ENCODE assay signal across 35 cellular contexts in genomic region chr20:48262396-48262795, GRCh38.
"Had no signal": no experiment of that assay in that cellular context is flagged by ENCODE, and none has a peak within 500 bp of the region (broad histone marks: within the 10 kb centered on the region; RNA-seq: fewer than 3 reads in every experiment).

No MANE protein-coding gene starts in this region.

- H3K36me3 Mint-ChIP-seq: activated CD4-positive, alpha-beta memory T cell treated with anti-CD3 and anti-CD28 coated beads for 36 hours; activated CD8-positive, alpha-beta memory T cell treated with anti-CD3 and anti-CD28 coated beads, Interleukin-2, amount 10 ng/mL, durations not matched to agents 7 days and 5 days; activated naive CD4-positive, alpha-beta T cell treated with anti-CD3 and anti-CD28 coated beads, Interleukin-2, amount 10 ng/mL, durations not matched to agents 7 days and 5 days; activated naive CD4-positive, alpha-beta T cell treated with anti-CD3 and anti-CD28 coated beads, Interleukin-2, amount 50 U/mL, for 72 hours; activated naive CD8-positive, alpha-beta T cell treated with anti-CD3 and anti-CD28 coated beads, Interleukin-2, amount 10 ng/mL, durations not matched to agents 7 days and 5 days; brain had no signal

- H3K4me3 Mint-ChIP-seq: activated B cell treated with CpG ODN at 0.5 μM for 24 hours; activated CD4-positive, alpha-beta memory T cell treated with anti-CD3 and anti-CD28 coated beads for 36 hours; activated CD4-positive, alpha-beta T cell treated with anti-CD3 and anti-CD28 coated beads for 36 hours; activated CD4-positive, alpha-beta T cell treated with anti-CD3 and anti-CD28 coated beads, Interleukin-2, amount 10 ng/mL, durations not matched to agents 24 days and 14 days; activated CD8-positive, alpha-beta memory T cell treated with anti-CD3 and anti-CD28 coated beads, Interleukin-2, amount 10 ng/mL, durations not matched to agents 7 days and 5 days; activated CD8-positive, alpha-beta T cell treated with anti-CD3 and anti-CD28 coated beads, Interleukin-2, amount 10 ng/mL, durations not matched to agents 7 days and 5 days; activated naive CD4-positive, alpha-beta T cell treated with anti-CD3 and anti-CD28 coated beads, Interleukin-2, amount 10 ng/mL, durations not matched to agents 7 days and 5 days; activated naive CD8-positive, alpha-beta T cell treated with anti-CD3 and anti-CD28 coated beads, Interleukin-2, amount 10 ng/mL, durations not matched to agents 7 days and 5 days; activated T-cell treated with anti-CD3 and anti-CD28 coated beads, Interleukin-2, amount 50 U/mL, for 72 hours; brain; dendritic cell treated with granulocyte-macrophage colony-stimulating factor and Interleukin-4, amounts not matched to agents 40 ng/mL and 50 ng/mL, for 4 days; T-helper 17 cell; T-helper 2 cell treated with Interferon-gamma antibody and Interleukin-4, amounts not matched to agents 5 μg/mL and 100 μg/mL, for 36 hours had no signal

- H3K27me3 Mint-ChIP-seq: activated CD4-positive, alpha-beta T cell treated with anti-CD3 and anti-CD28 coated beads for 36 hours; activated naive CD4-positive, alpha-beta T cell treated with anti-CD3 and anti-CD28 coated beads, Interleukin-2, amount 10 ng/mL, durations not matched to agents 7 days and 5 days had no signal

- H3K27ac Mint-ChIP-seq: activated B cell treated with CpG ODN at 0.5 μM for 24 hours; activated CD4-positive, alpha-beta memory T cell treated with anti-CD3 and anti-CD28 coated beads for 36 hours; activated CD4-positive, alpha-beta T cell treated with anti-CD3 and anti-CD28 coated beads for 36 hours; activated CD4-positive, alpha-beta T cell treated with anti-CD3 and anti-CD28 coated beads, Interleukin-2, amount 10 ng/mL, durations not matched to agents 24 days and 14 days; activated CD8-positive, alpha-beta memory T cell treated with anti-CD3 and anti-CD28 coated beads, Interleukin-2, amount 10 ng/mL, durations not matched to agents 7 days and 5 days; activated CD8-positive, alpha-beta T cell treated with anti-CD3 and anti-CD28 coated beads, Interleukin-2, amount 10 ng/mL, durations not matched to agents 7 days and 5 days; activated naive CD4-positive, alpha-beta T cell treated with anti-CD3 and anti-CD28 coated beads, Interleukin-2, amount 10 ng/mL, durations not matched to agents 7 days and 5 days; activated naive CD4-positive, alpha-beta T cell treated with anti-CD3 and anti-CD28 coated beads, Interleukin-2, amount 50 U/mL, for 72 hours; activated naive CD8-positive, alpha-beta T cell treated with anti-CD3 and anti-CD28 coated beads, Interleukin-2, amount 10 ng/mL, durations not matched to agents 7 days and 5 days; activated T-cell treated with anti-CD3 and anti-CD28 coated beads, Interleukin-2, amount 50 U/mL, for 72 hours; dendritic cell treated with granulocyte-macrophage colony-stimulating factor and Interleukin-4, amounts not matched to agents 40 ng/mL and 50 ng/mL, for 4 days; T-helper 17 cell; T-helper 2 cell treated with Interferon-gamma antibody and Interleukin-4, amounts not matched to agents 5 μg/mL and 100 μg/mL, for 36 hours had no signal

- H3K27me3 ChIP-seq: ascending aorta, breast epithelium, cardiac muscle cell, colonic mucosa, dorsolateral prefrontal cortex, esophagus muscularis mucosa, gastrocnemius medialis had no signal

- DNase-seq: activated B cell treated with CpG ODN at 0.5 μM for 24 hours; activated CD4-positive, alpha-beta memory T cell treated with anti-CD3 and anti-CD28 coated beads for 36 hours; activated CD4-positive, alpha-beta T cell treated with anti-CD3 and anti-CD28 coated beads for 36 hours; activated CD4-positive, alpha-beta T cell treated with anti-CD3 and anti-CD28 coated beads, Interleukin-2, amount 10 ng/mL, durations not matched to agents 24 days and 14 days; activated CD8-positive, alpha-beta memory T cell treated with anti-CD3 and anti-CD28 coated beads, Interleukin-2, amount 10 ng/mL, durations not matched to agents 7 days and 5 days; activated CD8-positive, alpha-beta memory T cell treated with anti-CD3 and anti-CD28 coated beads, Interleukin-2, amount 50 U/mL, for 4 hours; activated CD8-positive, alpha-beta T cell treated with anti-CD3 and anti-CD28 coated beads, Interleukin-2, amount 10 ng/mL, durations not matched to agents 7 days and 5 days; activated gamma-delta T cell; activated naive CD4-positive, alpha-beta T cell; activated naive CD4-positive, alpha-beta T cell treated with anti-CD3 and anti-CD28 coated beads, Interleukin-2, amount 10 ng/mL, durations not matched to agents 7 days and 5 days; activated naive CD8-positive, alpha-beta T cell treated with anti-CD3 and anti-CD28 coated beads, Interleukin-2, amount 10 ng/mL, durations not matched to agents 7 days and 5 days; activated T-cell treated with anti-CD3 and anti-CD28 coated beads, Interleukin-2, amount 50 U/mL, for 1 hour; activated T-cell treated with anti-CD3 and anti-CD28 coated beads, Interleukin-2, amount 50 U/mL, for 72 hours; central memory CD4-positive, alpha-beta T cell; cerebellar nuclear complex; colonic mucosa; dorsolateral prefrontal cortex; effector memory CD4-positive, alpha-beta T cell; erythroblast; foreskin keratinocyte; gastrocnemius medialis; glutamatergic neuron; T-helper 1 cell; T-helper 17 cell; T1000; WERI-Rb-1 had no signal

- H3K9me3 Mint-ChIP-seq: activated B cell treated with CpG ODN at 0.5 μM for 24 hours; activated CD4-positive, alpha-beta memory T cell treated with anti-CD3 and anti-CD28 coated beads for 36 hours; activated CD4-positive, alpha-beta T cell treated with anti-CD3 and anti-CD28 coated beads, Interleukin-2, amount 10 ng/mL, durations not matched to agents 24 days and 14 days; activated naive CD4-positive, alpha-beta T cell treated with anti-CD3 and anti-CD28 coated beads, Interleukin-2, amount 10 ng/mL, durations not matched to agents 7 days and 5 days; activated naive CD4-positive, alpha-beta T cell treated with anti-CD3 and anti-CD28 coated beads, Interleukin-2, amount 50 U/mL, for 72 hours; activated naive CD8-positive, alpha-beta T cell treated with anti-CD3 and anti-CD28 coated beads, Interleukin-2, amount 10 ng/mL, durations not matched to agents 7 days and 5 days; dendritic cell treated with granulocyte-macrophage colony-stimulating factor and Interleukin-4, amounts not matched to agents 40 ng/mL and 50 ng/mL, for 4 days; T-helper 2 cell treated with Interferon-gamma antibody and Interleukin-4, amounts not matched to agents 5 μg/mL and 100 μg/mL, for 36 hours had no signal

- H3K9me3 ChIP-seq: ascending aorta, breast epithelium, colonic mucosa, gastrocnemius medialis had no signal

- H3K4me3 ChIP-seq: ascending aorta, breast epithelium, cardiac muscle cell, colonic mucosa, dorsolateral prefrontal cortex, esophagus muscularis mucosa, gastrocnemius medialis had no signal

- H3K27ac ChIP-seq: ascending aorta, breast epithelium, cardiac muscle cell, colonic mucosa, dorsolateral prefrontal cortex, esophagus muscularis mucosa, foreskin keratinocyte, gastrocnemius medialis, WERI-Rb-1 had no signal

- ATAC-seq: activated CD4-positive, alpha-beta T cell treated with anti-CD3 and anti-CD28 coated beads for 36 hours; activated CD4-positive, CD25-positive, alpha-beta regulatory T cell treated with anti-CD3 and anti-CD28 coated beads, Interleukin-2, amount 50 U/mL, for 24 hours; activated CD8-positive, alpha-beta memory T cell treated with anti-CD3 and anti-CD28 coated beads, Interleukin-2, amount 10 ng/mL, durations not matched to agents 7 days and 5 days; activated CD8-positive, alpha-beta T cell treated with anti-CD3 and anti-CD28 coated beads, Interleukin-2, amount 10 ng/mL, durations not matched to agents 7 days and 5 days; activated naive CD4-positive, alpha-beta T cell treated with anti-CD3 and anti-CD28 coated beads, Interleukin-2, amount 50 U/mL, for 72 hours; activated T-cell treated with anti-CD3 and anti-CD28 coated beads, Interleukin-2, amount 50 U/mL, for 72 hours; foreskin keratinocyte; gastrocnemius medialis; T-helper 17 cell had no signal

- H3K4me1 Mint-ChIP-seq: activated B cell treated with CpG ODN at 0.5 μM for 24 hours; activated CD4-positive, alpha-beta T cell treated with anti-CD3 and anti-CD28 coated beads for 36 hours; activated CD4-positive, alpha-beta T cell treated with anti-CD3 and anti-CD28 coated beads, Interleukin-2, amount 10 ng/mL, durations not matched to agents 24 days and 14 days; activated CD8-positive, alpha-beta memory T cell treated with anti-CD3 and anti-CD28 coated beads, Interleukin-2, amount 10 ng/mL, durations not matched to agents 7 days and 5 days; activated naive CD4-positive, alpha-beta T cell treated with anti-CD3 and anti-CD28 coated beads, Interleukin-2, amount 10 ng/mL, durations not matched to agents 7 days and 5 days; activated naive CD8-positive, alpha-beta T cell treated with anti-CD3 and anti-CD28 coated beads, Interleukin-2, amount 10 ng/mL, durations not matched to agents 7 days and 5 days; T-helper 17 cell had no signal

- H3K36me3 ChIP-seq: ascending aorta, breast epithelium, cardiac muscle cell, colonic mucosa, esophagus muscularis mucosa, gastrocnemius medialis, WERI-Rb-1 had no signal

- H3K4me1 ChIP-seq: ascending aorta, breast epithelium, colonic mucosa, esophagus muscularis mucosa, foreskin keratinocyte, gastrocnemius medialis had no signal
